Comparison of ENCODE assay signal across 1 cellular context in the genomic region with DNA sequence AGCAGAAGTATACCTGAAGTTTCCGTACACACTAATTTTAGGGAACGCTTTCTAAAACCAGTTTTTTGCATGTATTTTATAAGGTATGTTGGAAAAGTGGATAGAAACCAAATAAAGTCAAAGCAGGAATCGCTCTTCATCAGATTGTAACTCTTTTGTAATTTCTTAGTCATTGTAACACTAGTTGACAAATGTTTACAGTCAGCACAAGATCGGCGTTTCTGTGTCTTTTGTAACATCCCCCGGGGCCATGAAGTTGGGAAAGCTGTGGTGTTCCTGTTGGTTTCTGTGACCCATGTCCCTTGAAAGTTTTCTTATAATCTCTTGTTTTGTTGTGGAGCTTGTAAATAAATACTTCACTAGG.
TF ChIP-seq lines count a peak whose summit lies in the region.

No MANE protein-coding gene starts in this region.

TF ChIP-seq in K562, 482 proteins besides CTCF, POLR2A, EP300 and RAD21 (continued from another document and continues in another):
- TF ChIP-seq, protein P1, sequence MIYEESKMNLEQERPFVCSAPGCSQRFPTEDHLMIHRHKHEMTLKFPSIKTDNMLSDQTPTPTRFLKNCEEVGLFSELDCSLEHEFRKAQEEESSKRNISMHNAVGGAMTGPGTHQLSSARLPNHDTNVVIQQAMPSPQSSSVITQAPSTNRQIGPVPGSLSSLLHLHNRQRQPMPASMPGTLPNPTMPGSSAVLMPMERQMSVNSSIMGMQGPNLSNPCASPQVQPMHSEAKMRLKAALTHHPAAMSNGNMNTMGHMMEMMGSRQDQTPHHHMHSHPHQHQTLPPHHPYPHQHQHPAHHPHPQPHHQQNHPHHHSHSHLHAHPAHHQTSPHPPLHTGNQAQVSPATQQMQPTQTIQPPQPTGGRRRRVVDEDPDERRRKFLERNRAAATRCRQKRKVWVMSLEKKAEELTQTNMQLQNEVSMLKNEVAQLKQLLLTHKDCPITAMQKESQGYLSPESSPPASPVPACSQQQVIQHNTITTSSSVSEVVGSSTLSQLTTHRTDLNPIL (CRISPR knock-in tag; IDR thresholded peaks at IDR 0.05) = no peak
- TF ChIP-seq ZNF551 (CRISPR knock-in tag; IDR thresholded peaks at IDR 0.05) (no peak), CXXC5 (CRISPR knock-in tag; IDR thresholded peaks at IDR 0.05) (no peak), IRF2 (CRISPR knock-in tag; IDR thresholded peaks at IDR 0.05) (no peak), DNMT1 (IDR thresholded peaks at IDR 0.05) (no peak), ZNF316 (IDR thresholded peaks at IDR 0.05) (peak; percentile 28; the same call in 1 of the 2 replicates), ZNF75A (CRISPR knock-in tag; IDR thresholded peaks at IDR 0.05) (no peak), DACH1 (IDR thresholded peaks at IDR 0.05; ENCODE audit: partially characterized antibody) (no peak), HMG20B (CRISPR knock-in tag; IDR thresholded peaks at IDR 0.05) (0 out of 2 replicates have a peak, but pooled peaks have one; percentile 15), ZNF766 (CRISPR knock-in tag; conservative IDR thresholded peaks at IDR 0.05) (no peak), CEBPG (CRISPR knock-in tag; IDR thresholded peaks at IDR 0.05) (no peak), CEBPG (tag; conservative IDR thresholded peaks at IDR 0.05 in 1 of 2, IDR thresholded peaks at IDR 0.05 in 1 of 2) (peak; percentile 27 to 62; a peak in 2 of 4 replicates), SMAD1 (IDR thresholded peaks at IDR 0.05; ENCODE audit: low read depth, low read length, partially characterized antibody) (no peak), ASH1L (IDR thresholded peaks at IDR 0.05; ENCODE audit: borderline replicate concordance, low read depth, partially characterized antibody) (peak; percentile 9), ZBED1 (IDR thresholded peaks at IDR 0.05) (no peak), ZFP30 (CRISPR knock-in tag; IDR thresholded peaks at IDR 0.05; ENCODE audit: borderline replicate concordance) (no peak), ZNF175 (CRISPR knock-in tag; IDR thresholded peaks at IDR 0.05; ENCODE audit: low read depth) (no peak), GATAD2A (IDR thresholded peaks at IDR 0.05) (no peak), HCFC1 (IDR thresholded peaks at IDR 0.05; ENCODE audit: low read depth, low read length) (no peak), XRCC4 (IDR thresholded peaks at IDR 0.05; ENCODE audit: extremely low read depth, insufficient read depth, insufficient read length) (no peak)
- TF ChIP-seq, protein P2, sequence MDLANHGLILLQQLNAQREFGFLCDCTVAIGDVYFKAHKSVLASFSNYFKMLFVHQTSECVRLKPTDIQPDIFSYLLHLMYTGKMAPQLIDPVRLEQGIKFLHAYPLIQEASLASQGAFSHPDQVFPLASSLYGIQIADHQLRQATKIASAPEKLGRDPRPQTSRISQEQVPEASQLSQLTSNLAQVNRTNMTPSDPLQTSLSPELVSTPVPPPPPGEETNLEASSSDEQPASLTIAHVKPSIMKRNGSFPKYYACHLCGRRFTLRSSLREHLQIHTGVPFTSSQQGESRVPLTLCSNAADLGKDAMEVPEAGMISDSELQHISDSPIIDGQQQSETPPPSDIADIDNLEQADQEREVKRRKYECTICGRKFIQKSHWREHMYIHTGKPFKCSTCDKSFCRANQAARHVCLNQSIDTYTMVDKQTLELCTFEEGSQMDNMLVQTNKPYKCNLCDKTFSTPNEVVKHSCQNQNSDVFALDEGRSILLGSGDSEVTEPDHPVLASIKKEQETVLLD (IDR thresholded peaks at IDR 0.05) = no peak
- TF ChIP-seq, protein P3, sequence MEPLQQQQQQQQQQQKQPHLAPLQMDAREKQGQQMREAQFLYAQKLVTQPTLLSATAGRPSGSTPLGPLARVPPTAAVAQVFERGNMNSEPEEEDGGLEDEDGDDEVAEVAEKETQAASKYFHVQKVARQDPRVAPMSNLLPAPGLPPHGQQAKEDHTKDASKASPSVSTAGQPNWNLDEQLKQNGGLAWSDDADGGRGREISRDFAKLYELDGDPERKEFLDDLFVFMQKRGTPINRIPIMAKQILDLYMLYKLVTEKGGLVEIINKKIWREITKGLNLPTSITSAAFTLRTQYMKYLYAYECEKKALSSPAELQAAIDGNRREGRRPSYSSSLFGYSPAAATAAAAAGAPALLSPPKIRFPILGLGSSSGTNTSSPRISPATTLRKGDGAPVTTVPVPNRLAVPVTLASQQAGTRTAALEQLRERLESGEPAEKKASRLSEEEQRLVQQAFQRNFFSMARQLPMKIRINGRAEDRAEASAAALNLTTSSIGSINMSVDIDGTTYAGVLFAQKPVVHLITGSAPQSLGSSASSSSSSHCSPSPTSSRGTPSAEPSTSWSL (CRISPR knock-in tag; IDR thresholded peaks at IDR 0.05; ENCODE audit: borderline replicate concordance) = no peak
- TF ChIP-seq, protein P4, sequence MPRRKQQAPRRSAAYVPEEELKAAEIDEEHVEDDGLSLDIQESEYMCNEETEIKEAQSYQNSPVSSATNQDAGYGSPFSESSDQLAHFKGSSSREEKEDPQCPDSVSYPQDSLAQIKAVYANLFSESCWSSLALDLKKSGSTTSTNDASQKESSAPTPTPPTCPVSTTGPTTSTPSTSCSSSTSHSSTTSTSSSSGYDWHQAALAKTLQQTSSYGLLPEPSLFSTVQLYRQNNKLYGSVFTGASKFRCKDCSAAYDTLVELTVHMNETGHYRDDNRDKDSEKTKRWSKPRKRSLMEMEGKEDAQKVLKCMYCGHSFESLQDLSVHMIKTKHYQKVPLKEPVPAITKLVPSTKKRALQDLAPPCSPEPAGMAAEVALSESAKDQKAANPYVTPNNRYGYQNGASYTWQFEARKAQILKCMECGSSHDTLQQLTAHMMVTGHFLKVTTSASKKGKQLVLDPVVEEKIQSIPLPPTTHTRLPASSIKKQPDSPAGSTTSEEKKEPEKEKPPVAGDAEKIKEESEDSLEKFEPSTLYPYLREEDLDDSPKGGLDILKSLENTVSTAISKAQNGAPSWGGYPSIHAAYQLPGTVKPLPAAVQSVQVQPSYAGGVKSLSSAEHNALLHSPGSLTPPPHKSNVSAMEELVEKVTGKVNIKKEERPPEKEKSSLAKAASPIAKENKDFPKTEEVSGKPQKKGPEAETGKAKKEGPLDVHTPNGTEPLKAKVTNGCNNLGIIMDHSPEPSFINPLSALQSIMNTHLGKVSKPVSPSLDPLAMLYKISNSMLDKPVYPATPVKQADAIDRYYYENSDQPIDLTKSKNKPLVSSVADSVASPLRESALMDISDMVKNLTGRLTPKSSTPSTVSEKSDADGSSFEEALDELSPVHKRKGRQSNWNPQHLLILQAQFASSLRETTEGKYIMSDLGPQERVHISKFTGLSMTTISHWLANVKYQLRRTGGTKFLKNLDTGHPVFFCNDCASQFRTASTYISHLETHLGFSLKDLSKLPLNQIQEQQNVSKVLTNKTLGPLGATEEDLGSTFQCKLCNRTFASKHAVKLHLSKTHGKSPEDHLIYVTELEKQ (CRISPR knock-in tag; IDR thresholded peaks at IDR 0.05) = no peak
- TF ChIP-seq, protein P5, sequence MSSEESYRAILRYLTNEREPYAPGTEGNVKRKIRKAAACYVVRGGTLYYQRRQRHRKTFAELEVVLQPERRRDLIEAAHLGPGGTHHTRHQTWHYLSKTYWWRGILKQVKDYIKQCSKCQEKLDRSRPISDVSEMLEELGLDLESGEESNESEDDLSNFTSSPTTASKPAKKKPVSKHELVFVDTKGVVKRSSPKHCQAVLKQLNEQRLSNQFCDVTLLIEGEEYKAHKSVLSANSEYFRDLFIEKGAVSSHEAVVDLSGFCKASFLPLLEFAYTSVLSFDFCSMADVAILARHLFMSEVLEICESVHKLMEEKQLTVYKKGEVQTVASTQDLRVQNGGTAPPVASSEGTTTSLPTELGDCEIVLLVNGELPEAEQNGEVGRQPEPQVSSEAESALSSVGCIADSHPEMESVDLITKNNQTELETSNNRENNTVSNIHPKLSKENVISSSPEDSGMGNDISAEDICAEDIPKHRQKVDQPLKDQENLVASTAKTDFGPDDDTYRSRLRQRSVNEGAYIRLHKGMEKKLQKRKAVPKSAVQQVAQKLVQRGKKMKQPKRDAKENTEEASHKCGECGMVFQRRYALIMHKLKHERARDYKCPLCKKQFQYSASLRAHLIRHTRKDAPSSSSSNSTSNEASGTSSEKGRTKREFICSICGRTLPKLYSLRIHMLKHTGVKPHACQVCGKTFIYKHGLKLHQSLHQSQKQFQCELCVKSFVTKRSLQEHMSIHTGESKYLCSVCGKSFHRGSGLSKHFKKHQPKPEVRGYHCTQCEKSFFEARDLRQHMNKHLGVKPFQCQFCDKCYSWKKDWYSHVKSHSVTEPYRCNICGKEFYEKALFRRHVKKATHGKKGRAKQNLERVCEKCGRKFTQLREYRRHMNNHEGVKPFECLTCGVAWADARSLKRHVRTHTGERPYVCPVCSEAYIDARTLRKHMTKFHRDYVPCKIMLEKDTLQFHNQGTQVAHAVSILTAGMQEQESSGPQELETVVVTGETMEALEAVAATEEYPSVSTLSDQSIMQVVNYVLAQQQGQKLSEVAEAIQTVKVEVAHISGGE (CRISPR knock-in tag; IDR thresholded peaks at IDR 0.05) = peak in 1 of 3 experiments; percentile 45; a peak in 1 of 6 replicates
- TF ChIP-seq, protein P6, sequence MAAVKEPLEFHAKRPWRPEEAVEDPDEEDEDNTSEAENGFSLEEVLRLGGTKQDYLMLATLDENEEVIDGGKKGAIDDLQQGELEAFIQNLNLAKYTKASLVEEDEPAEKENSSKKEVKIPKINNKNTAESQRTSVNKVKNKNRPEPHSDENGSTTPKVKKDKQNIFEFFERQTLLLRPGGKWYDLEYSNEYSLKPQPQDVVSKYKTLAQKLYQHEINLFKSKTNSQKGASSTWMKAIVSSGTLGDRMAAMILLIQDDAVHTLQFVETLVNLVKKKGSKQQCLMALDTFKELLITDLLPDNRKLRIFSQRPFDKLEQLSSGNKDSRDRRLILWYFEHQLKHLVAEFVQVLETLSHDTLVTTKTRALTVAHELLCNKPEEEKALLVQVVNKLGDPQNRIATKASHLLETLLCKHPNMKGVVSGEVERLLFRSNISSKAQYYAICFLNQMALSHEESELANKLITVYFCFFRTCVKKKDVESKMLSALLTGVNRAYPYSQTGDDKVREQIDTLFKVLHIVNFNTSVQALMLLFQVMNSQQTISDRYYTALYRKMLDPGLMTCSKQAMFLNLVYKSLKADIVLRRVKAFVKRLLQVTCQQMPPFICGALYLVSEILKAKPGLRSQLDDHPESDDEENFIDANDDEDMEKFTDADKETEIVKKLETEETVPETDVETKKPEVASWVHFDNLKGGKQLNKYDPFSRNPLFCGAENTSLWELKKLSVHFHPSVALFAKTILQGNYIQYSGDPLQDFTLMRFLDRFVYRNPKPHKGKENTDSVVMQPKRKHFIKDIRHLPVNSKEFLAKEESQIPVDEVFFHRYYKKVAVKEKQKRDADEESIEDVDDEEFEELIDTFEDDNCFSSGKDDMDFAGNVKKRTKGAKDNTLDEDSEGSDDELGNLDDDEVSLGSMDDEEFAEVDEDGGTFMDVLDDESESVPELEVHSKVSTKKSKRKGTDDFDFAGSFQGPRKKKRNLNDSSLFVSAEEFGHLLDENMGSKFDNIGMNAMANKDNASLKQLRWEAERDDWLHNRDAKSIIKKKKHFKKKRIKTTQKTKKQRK (IDR thresholded peaks at IDR 0.05; ENCODE audit: borderline replicate concordance, low read depth, low read length) = no peak
- TF ChIP-seq, protein P7, sequence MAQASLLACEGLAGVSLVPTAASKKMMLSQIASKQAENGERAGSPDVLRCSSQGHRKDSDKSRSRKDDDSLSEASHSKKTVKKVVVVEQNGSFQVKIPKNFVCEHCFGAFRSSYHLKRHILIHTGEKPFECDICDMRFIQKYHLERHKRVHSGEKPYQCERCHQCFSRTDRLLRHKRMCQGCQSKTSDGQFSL (CRISPR knock-in tag; IDR thresholded peaks at IDR 0.05) = no peak
- TF ChIP-seq, protein P7 (tag; IDR thresholded peaks at IDR 0.05) = no peak
- TF ChIP-seq, protein P8, sequence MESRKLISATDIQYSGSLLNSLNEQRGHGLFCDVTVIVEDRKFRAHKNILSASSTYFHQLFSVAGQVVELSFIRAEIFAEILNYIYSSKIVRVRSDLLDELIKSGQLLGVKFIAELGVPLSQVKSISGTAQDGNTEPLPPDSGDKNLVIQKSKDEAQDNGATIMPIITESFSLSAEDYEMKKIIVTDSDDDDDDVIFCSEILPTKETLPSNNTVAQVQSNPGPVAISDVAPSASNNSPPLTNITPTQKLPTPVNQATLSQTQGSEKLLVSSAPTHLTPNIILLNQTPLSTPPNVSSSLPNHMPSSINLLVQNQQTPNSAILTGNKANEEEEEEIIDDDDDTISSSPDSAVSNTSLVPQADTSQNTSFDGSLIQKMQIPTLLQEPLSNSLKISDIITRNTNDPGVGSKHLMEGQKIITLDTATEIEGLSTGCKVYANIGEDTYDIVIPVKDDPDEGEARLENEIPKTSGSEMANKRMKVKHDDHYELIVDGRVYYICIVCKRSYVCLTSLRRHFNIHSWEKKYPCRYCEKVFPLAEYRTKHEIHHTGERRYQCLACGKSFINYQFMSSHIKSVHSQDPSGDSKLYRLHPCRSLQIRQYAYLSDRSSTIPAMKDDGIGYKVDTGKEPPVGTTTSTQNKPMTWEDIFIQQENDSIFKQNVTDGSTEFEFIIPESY (CRISPR knock-in tag; IDR thresholded peaks at IDR 0.05) = no peak
- TF ChIP-seq, protein P9, sequence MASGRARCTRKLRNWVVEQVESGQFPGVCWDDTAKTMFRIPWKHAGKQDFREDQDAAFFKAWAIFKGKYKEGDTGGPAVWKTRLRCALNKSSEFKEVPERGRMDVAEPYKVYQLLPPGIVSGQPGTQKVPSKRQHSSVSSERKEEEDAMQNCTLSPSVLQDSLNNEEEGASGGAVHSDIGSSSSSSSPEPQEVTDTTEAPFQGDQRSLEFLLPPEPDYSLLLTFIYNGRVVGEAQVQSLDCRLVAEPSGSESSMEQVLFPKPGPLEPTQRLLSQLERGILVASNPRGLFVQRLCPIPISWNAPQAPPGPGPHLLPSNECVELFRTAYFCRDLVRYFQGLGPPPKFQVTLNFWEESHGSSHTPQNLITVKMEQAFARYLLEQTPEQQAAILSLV (tag; IDR thresholded peaks at IDR 0.05) = no peak
- TF ChIP-seq, protein P10, sequence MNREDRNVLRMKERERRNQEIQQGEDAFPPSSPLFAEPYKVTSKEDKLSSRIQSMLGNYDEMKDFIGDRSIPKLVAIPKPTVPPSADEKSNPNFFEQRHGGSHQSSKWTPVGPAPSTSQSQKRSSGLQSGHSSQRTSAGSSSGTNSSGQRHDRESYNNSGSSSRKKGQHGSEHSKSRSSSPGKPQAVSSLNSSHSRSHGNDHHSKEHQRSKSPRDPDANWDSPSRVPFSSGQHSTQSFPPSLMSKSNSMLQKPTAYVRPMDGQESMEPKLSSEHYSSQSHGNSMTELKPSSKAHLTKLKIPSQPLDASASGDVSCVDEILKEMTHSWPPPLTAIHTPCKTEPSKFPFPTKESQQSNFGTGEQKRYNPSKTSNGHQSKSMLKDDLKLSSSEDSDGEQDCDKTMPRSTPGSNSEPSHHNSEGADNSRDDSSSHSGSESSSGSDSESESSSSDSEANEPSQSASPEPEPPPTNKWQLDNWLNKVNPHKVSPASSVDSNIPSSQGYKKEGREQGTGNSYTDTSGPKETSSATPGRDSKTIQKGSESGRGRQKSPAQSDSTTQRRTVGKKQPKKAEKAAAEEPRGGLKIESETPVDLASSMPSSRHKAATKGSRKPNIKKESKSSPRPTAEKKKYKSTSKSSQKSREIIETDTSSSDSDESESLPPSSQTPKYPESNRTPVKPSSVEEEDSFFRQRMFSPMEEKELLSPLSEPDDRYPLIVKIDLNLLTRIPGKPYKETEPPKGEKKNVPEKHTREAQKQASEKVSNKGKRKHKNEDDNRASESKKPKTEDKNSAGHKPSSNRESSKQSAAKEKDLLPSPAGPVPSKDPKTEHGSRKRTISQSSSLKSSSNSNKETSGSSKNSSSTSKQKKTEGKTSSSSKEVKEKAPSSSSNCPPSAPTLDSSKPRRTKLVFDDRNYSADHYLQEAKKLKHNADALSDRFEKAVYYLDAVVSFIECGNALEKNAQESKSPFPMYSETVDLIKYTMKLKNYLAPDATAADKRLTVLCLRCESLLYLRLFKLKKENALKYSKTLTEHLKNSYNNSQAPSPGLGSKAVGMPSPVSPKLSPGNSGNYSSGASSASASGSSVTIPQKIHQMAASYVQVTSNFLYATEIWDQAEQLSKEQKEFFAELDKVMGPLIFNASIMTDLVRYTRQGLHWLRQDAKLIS (CRISPR knock-in tag; IDR thresholded peaks at IDR 0.05) = no peak
